ENCODE assay signal across 23 cellular contexts in the genomic region with DNA sequence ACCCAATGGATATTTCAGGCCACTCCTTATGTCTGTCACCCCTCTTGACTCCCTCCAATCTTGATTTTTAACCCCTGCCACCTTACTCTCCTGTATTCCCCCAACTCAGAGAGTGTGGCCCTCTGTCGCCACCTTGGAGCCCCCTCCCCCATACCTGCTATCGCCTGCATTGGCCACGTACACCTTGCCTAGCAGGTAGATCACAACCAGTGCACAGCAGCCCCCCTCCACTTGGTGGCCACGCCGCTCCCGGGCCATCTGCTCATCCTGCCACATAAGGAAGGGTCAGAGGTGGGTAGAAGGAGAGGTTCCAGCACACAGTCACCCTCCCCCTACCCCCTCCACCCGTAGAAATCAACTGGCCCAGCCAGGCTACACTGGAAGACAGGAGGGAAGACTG.
"Had no signal": no experiment of that assay in that cellular context is flagged by ENCODE, and none has a peak within 500 bp of the region (broad histone marks: within the 10 kb centered on the region; RNA-seq: fewer than 3 reads in every experiment).

No MANE protein-coding gene starts in this region.

- H2AFZ ChIP-seq: hepatocyte, neural progenitor cell, parathyroid adenoma had no signal

- H3K9ac ChIP-seq: neural progenitor cell, parathyroid adenoma had no signal

- H3K79me2 ChIP-seq: hepatocyte, parathyroid adenoma had no signal

- H3K27me3 ChIP-seq: dorsolateral prefrontal cortex, hepatocyte, right lobe of liver, stomach, transverse colon had no signal

- H3K9me3 Mint-ChIP-seq: mesothelial cell of epicardium; natural killer cell; neural progenitor cell; stimulated activated naive B cell treated with anti-CD40 and anti-IgM and Interleukin-4, amounts not matched to agents 10 μg/mL and 1 μg/mL and 100 μg/mL, for 72 hours had no signal

- H3K4me3 ChIP-seq: dorsolateral prefrontal cortex, hepatocyte, neural progenitor cell, psoas muscle, right lobe of liver, stomach, thoracic aorta, transverse colon had no signal

- H3K27ac Mint-ChIP-seq: mesothelial cell of epicardium; natural killer cell; neural progenitor cell; stimulated activated naive B cell treated with anti-CD40 and anti-IgM and Interleukin-4, amounts not matched to agents 10 μg/mL and 1 μg/mL and 100 μg/mL, for 72 hours had no signal

- H3K4me3 Mint-ChIP-seq: mesothelial cell of epicardium; stimulated activated naive B cell treated with anti-CD40 and anti-IgM and Interleukin-4, amounts not matched to agents 10 μg/mL and 1 μg/mL and 100 μg/mL, for 72 hours had no signal

- H3K4me2 ChIP-seq: hepatocyte, neural progenitor cell had no signal

- DNase-seq: cortex of kidney; dorsolateral prefrontal cortex; effector CD8-positive, alpha-beta T cell; foreskin melanocyte; head of caudate nucleus; kidney glomerular epithelial cell; natural killer cell; occipital lobe; psoas muscle; retina; right lobe of liver; stimulated activated CD4-positive, alpha-beta T cell treated with anti-CD3 and anti-CD28 coated beads, Interleukin-15, amount 100 ng/mL, for 24 hours; stimulated activated CD4-positive, alpha-beta T cell treated with anti-CD3 and anti-CD28 coated beads, Interleukin-1b, Interleukin-23, amount 100 ng/mL, for 48 hours; stimulated activated CD4-positive, alpha-beta T cell treated with anti-CD3 and anti-CD28 coated beads, Interleukin-4, amount 100 ng/mL, for 24 hours; stimulated activated naive B cell treated with anti-CD40 and anti-IgM and Interleukin-4, amounts not matched to agents 10 μg/mL and 1 μg/mL and 100 μg/mL, for 72 hours; stomach; substantia nigra; transverse colon had no signal

- H3K27ac ChIP-seq: dorsolateral prefrontal cortex, hepatocyte, neural progenitor cell, parathyroid adenoma, psoas muscle, right lobe of liver, stomach, thoracic aorta, transverse colon had no signal

- H3K9me3 ChIP-seq: psoas muscle, right lobe of liver, stomach, thoracic aorta, transverse colon had no signal

- H3K27me3 Mint-ChIP-seq: stimulated activated naive B cell treated with anti-CD40 and anti-IgM and Interleukin-4, amounts not matched to agents 10 μg/mL and 1 μg/mL and 100 μg/mL, for 72 hours had no signal

- H3K36me3 Mint-ChIP-seq: mesothelial cell of epicardium; natural killer cell; stimulated activated naive B cell treated with anti-CD40 and anti-IgM and Interleukin-4, amounts not matched to agents 10 μg/mL and 1 μg/mL and 100 μg/mL, for 72 hours had no signal

- ATAC-seq: natural killer cell; psoas muscle; right lobe of liver; stimulated activated naive B cell treated with anti-CD40 and anti-IgM and Interleukin-4, amounts not matched to agents 10 μg/mL and 1 μg/mL and 100 μg/mL, for 72 hours had no signal

- H3K36me3 ChIP-seq: neural progenitor cell, right lobe of liver, stomach, thoracic aorta, transverse colon had no signal
